In genomic region chr7:129295015-129295423, GRCh38 we compare ENCODE assay signal across 10 cellular contexts.
DNase-seq lines count a peak whose midpoint lies in the region; TF ChIP-seq lines count a peak whose summit lies in the region.
"Had no signal": no experiment of that assay in that cellular context is flagged by ENCODE, and none has a peak within 500 bp of the region (broad histone marks: within the 10 kb centered on the region; RNA-seq: fewer than 3 reads in every experiment).

No MANE protein-coding gene starts in this region.

- no peaks in the 10 kb centered on the region for H3K79me2 ChIP-seq in ACC112 (ENCODE audit: control insufficient read depth, insufficient read depth, low read length, unreplicated experiment)

- H2AFZ ChIP-seq in ACC112 (ENCODE audit: low read length, unreplicated experiment) = no peak overlapping the region

- peaks cover 0 to 2% (median 0%) of the 10 kb centered on the region in 5 experiments for H3K9me3 Mint-ChIP-seq in brain
- H3K9me3 Mint-ChIP-seq: stimulated activated naive B cell treated with anti-CD40 and anti-IgM and Interleukin-4, amounts not matched to agents 10 μg/mL and 1 μg/mL and 100 μg/mL, for 72 hours had no signal

- H3K4me1 ChIP-seq in ACC112 (ENCODE audit: control insufficient read depth, insufficient read depth, low read length, unreplicated experiment) = peaks cover 17% of the 10 kb centered on the region

- H3K36me3 ChIP-seq in ACC112 (ENCODE audit: insufficient read depth, low read length) = no peaks in the 10 kb centered on the region

- peaks cover 13% of the 10 kb centered on the region for H3K36me3 Mint-ChIP-seq in brain
- H3K36me3 Mint-ChIP-seq: stimulated activated naive B cell treated with anti-CD40 and anti-IgM and Interleukin-4, amounts not matched to agents 10 μg/mL and 1 μg/mL and 100 μg/mL, for 72 hours had no signal

- peak overlapping the region; percentile 45 to 95 (median 62) for H3K27ac Mint-ChIP-seq in brain
- H3K27ac Mint-ChIP-seq: CD14-positive monocyte; stimulated activated naive B cell treated with anti-CD40 and anti-IgM and Interleukin-4, amounts not matched to agents 10 μg/mL and 1 μg/mL and 100 μg/mL, for 72 hours had no signal

- no peak overlapping the region for H3K4me3 ChIP-seq in ACC112 (ENCODE audit: low read depth, low read length)
- H3K4me3 ChIP-seq in coronary artery = no peak overlapping the region

- no peaks in the 10 kb centered on the region for H3K27me3 Mint-ChIP-seq in brain
- H3K27me3 Mint-ChIP-seq: stimulated activated naive B cell treated with anti-CD40 and anti-IgM and Interleukin-4, amounts not matched to agents 10 μg/mL and 1 μg/mL and 100 μg/mL, for 72 hours had no signal

- H3K27ac ChIP-seq in ACC112 (ENCODE audit: low read depth, low read length) (peak overlapping the region; percentile 12), coronary artery (peak overlapping the region in 1 of 2 donors; percentile 3)

- DNase-seq in HPDE6-E6E7 (ENCODE audit: extremely low spot score) (peak; percentile 58), kidney tubule cell (ENCODE audit: low spot score) (peak; percentile 51), coronary artery (ENCODE audit: low spot score) (no peak), COR-L47 (lab: John Stamatoyannopoulos, UW) (no peak), germinal center (ENCODE audit: low spot score) (no peak)
- DNase-seq in stimulated activated CD4-positive, alpha-beta T cell treated with anti-CD3 and anti-CD28 coated beads, Interleukin-1b, Interleukin-23, amount 100 ng/mL, for 48 hours = no peak
- DNase-seq: stimulated activated naive B cell treated with anti-CD40 and anti-IgM and Interleukin-4, amounts not matched to agents 10 μg/mL and 1 μg/mL and 100 μg/mL, for 72 hours had no signal

- no peaks in the 10 kb centered on the region for H3K27me3 ChIP-seq in ACC112 (ENCODE audit: insufficient read depth, low read length)

- peaks cover 45% of the 10 kb centered on the region for H3K4me1 Mint-ChIP-seq in brain

- H3K4me3 Mint-ChIP-seq in brain = peak overlapping the region; percentile 8 to 68 (median 48)
- H3K4me3 Mint-ChIP-seq: CD14-positive monocyte; stimulated activated naive B cell treated with anti-CD40 and anti-IgM and Interleukin-4, amounts not matched to agents 10 μg/mL and 1 μg/mL and 100 μg/mL, for 72 hours had no signal

- no peak for TF ChIP-seq CTCF in brain (conservative IDR thresholded peaks at IDR 0.05)
- no peak for TF ChIP-seq CTCF in coronary artery (IDR thresholded peaks at IDR 0.05)

Comparison
In these comparisons a context has a peak if more than half of its experiments do, and no peak if none do; other contexts are left out.
1. DNase-seq: peak in HPDE6-E6E7 (single experiment) and kidney tubule cell (single experiment); none in coronary artery (single experiment), COR-L47 (single experiment), stimulated activated CD4-positive, alpha-beta T cell treated with anti-CD3 and anti-CD28 coated beads, Interleukin-1b, Interleukin-23, amount 100 ng/mL, for 48 hours (single experiment) and germinal center (single experiment).